ENCODE assay signal across 10 cellular contexts in genomic region chr9:86350006-86350755, GRCh38. TPM values are rescaled to one million over a fixed set of nuclear protein-coding genes. Genes with fewer than 3 reads are reported as not detected.
A peak's percentile ranks its signal among the peaks of the same experiment; 100 is the strongest.
DNase-seq lines count a peak whose midpoint lies in the region; ATAC-seq and TF ChIP-seq lines count a peak whose summit lies in the region.
"Had no signal": no experiment of that assay in that cellular context is flagged by ENCODE, and none has a peak within 500 bp of the region (broad histone marks: within the 10 kb centered on the region; RNA-seq: fewer than 3 reads in every experiment).

No MANE protein-coding gene starts in this region.

- H3K4me2 ChIP-seq in OCI-LY1 (ENCODE audit: low read length), result peak overlapping the region; percentile 88

- H3K4me1 ChIP-seq in OCI-LY1 (ENCODE audit: insufficient read depth, low read length, severe bottlenecking), result peaks cover 64% of the 10 kb centered on the region

- no peaks in the 10 kb centered on the region for H3K9me2 ChIP-seq in OCI-LY1 (ENCODE audit: low read depth, low read length)

- H2AFZ ChIP-seq in OCI-LY1 (ENCODE audit: low read length), result no peak overlapping the region

- peaks cover 11 to 27% (median 13%) of the 10 kb centered on the region in 3 donors for H3K36me3 Mint-ChIP-seq in immature natural killer cell

- no peaks in the 10 kb centered on the region for H3K9me3 ChIP-seq in OCI-LY1 (ENCODE audit: low read length)

- H3K9me3 Mint-ChIP-seq in immature natural killer cell, result no peaks in the 10 kb centered on the region

- no peaks in the 10 kb centered on the region for H3F3A ChIP-seq in OCI-LY1 (ENCODE audit: insufficient read depth, low read length)

- H3K27me3 ChIP-seq in GM06990 (replicated peaks; ENCODE audit: control insufficient read depth, insufficient read depth, low read length) (no peaks in the 10 kb centered on the region), OCI-LY1 (ENCODE audit: insufficient read depth, low read length) (no peaks in the 10 kb centered on the region)

- H3K36me3 ChIP-seq in GM06990 (ENCODE audit: control insufficient read depth, insufficient read depth, low read length) (peaks cover 1% of the 10 kb centered on the region; the same call in 1 of the 2 replicates), OCI-LY1 (ENCODE audit: insufficient read depth, low read length) (peaks cover 24% of the 10 kb centered on the region)

- no peaks in the 10 kb centered on the region for H4K20me1 ChIP-seq in OCI-LY1 (ENCODE audit: insufficient read depth, low read length)

- no peak for TF ChIP-seq POLR2A in GM18505 (IDR thresholded peaks at IDR 0.05; ENCODE audit: borderline replicate concordance, extremely low read depth, insufficient read depth, insufficient read length)

- TF ChIP-seq CTCF in GM06990 (IDR thresholded peaks at IDR 0.05; ENCODE audit: insufficient read depth, low read length, poor library complexity, severe bottlenecking) (no peak), OCI-LY1 (IDR thresholded peaks at IDR 0.05; ENCODE audit: low read length) (no peak)

- peaks cover 76 to 91% of the 10 kb centered on the region in 2 donors for H3K4me1 Mint-ChIP-seq in immature natural killer cell

- H3K27ac Mint-ChIP-seq in immature natural killer cell, result peak overlapping the region in 5 of 6 donors; percentile 13 to 69 (median 48)

- peak overlapping the region; percentile 46 for H3K9ac ChIP-seq in OCI-LY1 (ENCODE audit: low read length)

- H3K4me3 ChIP-seq in GM06990 (replicated peaks; ENCODE audit: low read depth, low read length) (peak overlapping the region; percentile 75), OCI-LY1 (ENCODE audit: low read depth, low read length, poor library complexity, severe bottlenecking) (peak overlapping the region; percentile 94)

- peak overlapping the region; percentile 59 to 99 (median 74) for H3K4me3 Mint-ChIP-seq in immature natural killer cell

- peaks cover 67% of the 10 kb centered on the region for H3K79me2 ChIP-seq in OCI-LY1 (ENCODE audit: insufficient read depth, low read length)

- DNase-seq in GM06990 (ENCODE audit: extremely low read depth, insufficient read length), result no peak
- DNase-seq in immature natural killer cell, result no peak
- DNase-seq in OCI-M2 (lab: John Stamatoyannopoulos, UW; ENCODE audit: unreplicated experiment), result no peak
- DNase-seq in HK-2 (ENCODE audit: unreplicated experiment), result no peak
- DNase-seq in NCI-H187 (lab: John Stamatoyannopoulos, UW), result no peak
- DNase-seq: cerebellar nuclear complex, NCI-H69 had no signal

- ATAC-seq in GM21576 (IDR thresholded peaks at IDR 0.05; ENCODE audit: unreplicated experiment) (peak; percentile 30), GM18505 (IDR thresholded peaks at IDR 0.05; ENCODE audit: unreplicated experiment) (no peak)

- peaks cover 6 to 12% (median 7%) of the 10 kb centered on the region in 3 donors for H3K27me3 Mint-ChIP-seq in immature natural killer cell (ENCODE audit: low read depth in 3 of 3)

- peak overlapping the region; percentile 84 for H3K27ac ChIP-seq in OCI-LY1 (ENCODE audit: low read depth, low read length, poor library complexity, severe bottlenecking)

RNA-seq across cellular contexts. Expression of gene TUT7, which starts 4.0 kb away (rescaled TPM):
- 10 to 100 TPM; 16.1 to 34.4 (median 18.0) TPM for polyA plus RNA-seq in immature natural killer cell
